ENCODE assay signal across 27 cellular contexts in the genomic region with DNA sequence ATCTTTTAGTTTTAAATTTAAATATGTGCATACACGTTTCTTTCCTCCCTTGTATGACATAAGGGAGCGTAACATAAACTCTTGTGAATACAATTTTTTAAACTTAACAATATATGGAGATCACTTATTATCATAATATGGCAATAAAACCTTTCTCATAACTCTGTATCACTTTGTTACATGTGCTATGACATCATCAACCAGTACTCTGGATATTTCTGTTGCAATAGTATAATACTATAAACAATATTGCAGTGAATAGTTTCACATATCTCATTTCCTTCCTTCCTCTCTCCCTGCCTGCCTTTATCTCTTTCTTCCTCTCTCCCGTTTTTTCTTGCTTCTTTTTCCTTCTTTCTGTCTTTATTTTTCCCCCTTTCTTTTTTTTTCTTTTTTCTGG.
DNase-seq lines count a peak whose midpoint lies in the region; ATAC-seq, FAIRE-seq and TF ChIP-seq lines count a peak whose summit lies in the region.
"Had no signal": no experiment of that assay in that cellular context is flagged by ENCODE, and none has a peak within 500 bp of the region (broad histone marks: within the 10 kb centered on the region; RNA-seq: fewer than 3 reads in every experiment).

No MANE protein-coding gene starts in this region.

- TF ChIP-seq EP300 in HepG2 (IDR thresholded peaks at IDR 0.05; ENCODE audit: low read depth in 2 of 2, low read length in 2 of 2): no peak
- TF ChIP-seq EP300 in HepG2 (CRISPR knock-in tag; IDR thresholded peaks at IDR 0.05; ENCODE audit: borderline replicate concordance): no peak

- TF ChIP-seq POLR2A in HepG2 (IDR thresholded peaks at IDR 0.05; ENCODE audit: insufficient read depth in 1 of 2, low read depth in 2 of 2, low read length in 2 of 2) (no peak), right lobe of liver (IDR thresholded peaks at IDR 0.05) (no peak), gastrocnemius medialis (IDR thresholded peaks at IDR 0.05) (no peak)

- H3K27ac ChIP-seq in HepG2 (ENCODE audit: extremely low read length, insufficient read depth, low read length): no peak overlapping the region
- no peak overlapping the region for H3K27ac ChIP-seq in right lobe of liver
- no peak overlapping the region for H3K27ac ChIP-seq in Karpas-422 (ENCODE audit: low read length)
- H3K27ac ChIP-seq in gastrocnemius medialis: no peak overlapping the region
- H3K27ac ChIP-seq: A549, cardiac muscle cell, left lung, tibial artery had no signal

- H3K79me2 ChIP-seq in HepG2 (ENCODE audit: insufficient read depth, low read length) (no peaks in the 10 kb centered on the region), Karpas-422 (ENCODE audit: low read length) (no peaks in the 10 kb centered on the region)

- no peaks in the 10 kb centered on the region for H4K20me1 ChIP-seq in HepG2 (ENCODE audit: insufficient read depth, low read length)
- H4K20me1 ChIP-seq in Karpas-422 (ENCODE audit: insufficient read depth, low read depth, low read length): no peaks in the 10 kb centered on the region

- H3K27me3 Mint-ChIP-seq in T-helper 17 cell: no peaks in the 10 kb centered on the region
- H3K27me3 Mint-ChIP-seq: B cell, naive B cell, T-cell had no signal

- H3K27me3 ChIP-seq in HepG2 (ENCODE audit: control insufficient read depth in 1 of 2, insufficient read depth in 2 of 2, low read length in 2 of 2) (no peaks in the 10 kb centered on the region), right lobe of liver (no peaks in the 10 kb centered on the region), Karpas-422 (ENCODE audit: low read length) (no peaks in the 10 kb centered on the region), gastrocnemius medialis (no peaks in the 10 kb centered on the region)
- H3K27me3 ChIP-seq: cardiac muscle cell, left lung, tibial artery had no signal

- no peaks in the 10 kb centered on the region for H3K36me3 Mint-ChIP-seq in T-helper 17 cell (ENCODE audit: low read depth)
- H3K36me3 Mint-ChIP-seq: naive B cell, T-cell had no signal

- BruUV-seq in HepG2 (replicated peaks; lab: Mats Ljungman, UMichigan): no TSS peak

- DNase-seq in HepG2 (ENCODE audit: low spot score): no peak
- no peak for DNase-seq in right lobe of liver
- peak; percentile 59 for DNase-seq in amniotic epithelial cell (ENCODE audit: low read depth)
- peak; percentile 41 for DNase-seq in fibroblast of pulmonary artery (ENCODE audit: low read depth)
- no peak for DNase-seq in T-helper 17 cell
- DNase-seq in activated T-cell treated with anti-CD3 and anti-CD28 coated beads for 4 hours: no peak
- no peak for DNase-seq in Karpas-422
- no peak for DNase-seq in gastrocnemius medialis
- DNase-seq: activated CD4-positive, alpha-beta T cell treated with anti-CD3 and anti-CD28 coated beads, Interleukin-2, amount 50 U/mL, for 48 hours; activated naive CD4-positive, alpha-beta T cell treated with anti-CD3 and anti-CD28 coated beads for 36 hours; amniotic stem cell; H7; left lung; naive B cell; NCI-H1048; NCI-H1694 treated with DMSO at 0.1 percent for 48 hours; NCI-H510A; SHP77 treated with DMSO at 0.1 percent for 48 hours; small intestine; stimulated activated CD4-positive, alpha-beta T cell treated with anti-CD3 and anti-CD28 coated beads, Interleukin-1b, Interleukin-23, amount 100 ng/mL, for 48 hours; T-cell; tibial artery had no signal

- TF ChIP-seq CTCF in HepG2 (CRISPR knock-in tag; IDR thresholded peaks at IDR 0.05): no peak
- TF ChIP-seq CTCF in right lobe of liver (IDR thresholded peaks at IDR 0.05): no peak
- no peak for TF ChIP-seq CTCF in fibroblast of pulmonary artery (IDR thresholded peaks at IDR 0.05; ENCODE audit: low read length, missing control alignments)
- no peak for TF ChIP-seq CTCF in gastrocnemius medialis (IDR thresholded peaks at IDR 0.05 in 4 of 5, conservative IDR thresholded peaks at IDR 0.05 in 1 of 5)

- no peak for FAIRE-seq in HepG2 (lab: Jason Lieb, UNC)
- FAIRE-seq: A549, G401.6, small intestine had no signal

- H3K9me2 ChIP-seq in Karpas-422 (replicated peaks; ENCODE audit: insufficient read depth, low read length): no peaks in the 10 kb centered on the region

- no peaks in the 10 kb centered on the region for H3K4me1 Mint-ChIP-seq in T-helper 17 cell
- H3K4me1 Mint-ChIP-seq: B cell, naive B cell, T-cell had no signal

- 43% methylated on average over 3 of the region's 3 CpGs for WGBS in HepG2 (ENCODE audit: low lambda C conversion rate)
- WGBS in right lobe of liver (ENCODE audit: insufficient coverage, low coverage, low lambda C conversion rate, missing lambda C conversion rate): 47% methylated on average over 3 of the region's 3 CpGs

- POLR2A ChIA-PET in HepG2 (lab: Yijun Ruan, JAX): no interaction called here

- intact Hi-C loops in HepG2 (cut with micrococcal nuclease; ENCODE audit: unreplicated experiment) (no loop called here), right lobe of liver (cut with DNase I) (no loop called here), gastrocnemius medialis (cut with DNase I; ENCODE audit: low total_unique reads) (no loop called here)

- H3K4me2 ChIP-seq in HepG2 (ENCODE audit: low read depth, low read length) (no peak overlapping the region), Karpas-422 (ENCODE audit: low read depth, low read length, poor library complexity, severe bottlenecking) (no peak overlapping the region)
- H3K4me2 ChIP-seq: A549 had no signal

- H3K4me3 Mint-ChIP-seq in T-helper 17 cell: no peak overlapping the region
- H3K4me3 Mint-ChIP-seq: activated naive CD4-positive, alpha-beta T cell treated with anti-CD3 and anti-CD28 coated beads for 36 hours; activated T-helper 1 cell treated with anti-CD3 and anti-CD28 coated beads, Interleukin-12 subunit alpha, Interleukin-12 subunit beta, Interleukin-2, Interleukin-4 antibody, amounts not matched to agents 30 ng/mL and 10 ng/mL and 1 ng/mL, durations not matched to agents 14 hours and 24 hours and 36 hours; B cell; naive B cell; T-cell had no signal

- H3K36me3 ChIP-seq in HepG2 (replicated peaks in 1 of 2; ENCODE audit: control insufficient read depth in 1 of 2, insufficient read depth in 2 of 2, low read length in 2 of 2) (no peaks in the 10 kb centered on the region), right lobe of liver (no peaks in the 10 kb centered on the region), Karpas-422 (ENCODE audit: insufficient read depth, low read length) (no peaks in the 10 kb centered on the region), gastrocnemius medialis (no peaks in the 10 kb centered on the region)
- H3K36me3 ChIP-seq: cardiac muscle cell, left lung, tibial artery had no signal

- H3K9me3 ChIP-seq in HepG2 (ENCODE audit: low read length) (peaks cover 46% of the 10 kb centered on the region), right lobe of liver (no peaks in the 10 kb centered on the region), T-helper 17 cell (ENCODE audit: control insufficient read depth, low read length, poor library complexity, severe bottlenecking) (no peaks in the 10 kb centered on the region), Karpas-422 (ENCODE audit: low read length) (peaks cover 64% of the 10 kb centered on the region), gastrocnemius medialis (no peaks in the 10 kb centered on the region)
- H3K9me3 ChIP-seq: A549, tibial artery had no signal

- H3K27ac Mint-ChIP-seq in T-helper 17 cell: no peak overlapping the region
- H3K27ac Mint-ChIP-seq: activated naive CD4-positive, alpha-beta T cell treated with anti-CD3 and anti-CD28 coated beads for 36 hours; activated T-helper 1 cell treated with anti-CD3 and anti-CD28 coated beads, Interleukin-12 subunit alpha, Interleukin-12 subunit beta, Interleukin-2, Interleukin-4 antibody, amounts not matched to agents 30 ng/mL and 10 ng/mL and 1 ng/mL, durations not matched to agents 14 hours and 24 hours and 36 hours; B cell; naive B cell; T-cell had no signal

- no peak overlapping the region for H2AFZ ChIP-seq in HepG2 (ENCODE audit: low read length)
- no peak overlapping the region for H2AFZ ChIP-seq in Karpas-422 (ENCODE audit: low read length)

- H3K9ac ChIP-seq in HepG2 (ENCODE audit: insufficient read depth, low read depth, low read length): no peak overlapping the region
- no peak overlapping the region for H3K9ac ChIP-seq in Karpas-422 (ENCODE audit: low read length)

- no peak overlapping the region for H3K4me3 ChIP-seq in HepG2 (replicated peaks in 1 of 3; ENCODE audit: insufficient read depth in 1 of 3, low read depth in 2 of 3, low read length in 3 of 3)
- no peak overlapping the region for H3K4me3 ChIP-seq in right lobe of liver
- H3K4me3 ChIP-seq in fibroblast of pulmonary artery (replicated peaks; ENCODE audit: low read depth, low read length): no peak overlapping the region
- no peak overlapping the region for H3K4me3 ChIP-seq in Karpas-422 (ENCODE audit: low read length)
- H3K4me3 ChIP-seq in gastrocnemius medialis: no peak overlapping the region
- H3K4me3 ChIP-seq: A549, cardiac muscle cell, left lung, tibial artery had no signal

- in situ Hi-C loops in HepG2 (cut with HindIII; ENCODE audit: extremely low pct_ligation_motif_present, low pct_unique_long_range_greater_than_20kb) (no loop called here), gastrocnemius medialis (cut with MboI; ENCODE audit: low sequenced_read_pairs in 4 of 4) (no loop called here)

- H3K4me1 ChIP-seq in HepG2 (ENCODE audit: insufficient read depth, low read length): peaks cover 15% of the 10 kb centered on the region; the same call in 1 of the 2 replicates
- no peaks in the 10 kb centered on the region for H3K4me1 ChIP-seq in right lobe of liver
- H3K4me1 ChIP-seq in Karpas-422 (ENCODE audit: low read length): no peaks in the 10 kb centered on the region
- peaks cover 0 to 4% of the 10 kb centered on the region in 2 donors for H3K4me1 ChIP-seq in gastrocnemius medialis
- H3K4me1 ChIP-seq: A549, left lung, tibial artery had no signal

- no peak for TF ChIP-seq RAD21 in HepG2 (CRISPR knock-in tag; IDR thresholded peaks at IDR 0.05)

- CTCF ChIA-PET in HepG2 (lab: Yijun Ruan, JAX; ENCODE audit: low intra/inter-chr PET ratio, low total read pairs): no interaction called here

- ATAC-seq in HepG2 (no peak), right lobe of liver (no peak), T-helper 17 cell (no peak), gastrocnemius medialis (no peak)
- ATAC-seq: A549, left lung, T-cell had no signal

TF ChIP-seq in HepG2, 621 proteins besides CTCF, POLR2A, EP300 and RAD21 (continues in another document):
- no peak for TF ChIP-seq TOE1 (CRISPR knock-in tag; IDR thresholded peaks at IDR 0.05)
- TF ChIP-seq JDP2 (CRISPR knock-in tag; IDR thresholded peaks at IDR 0.05; ENCODE audit: borderline replicate concordance): no peak
- peak; percentile 77 for TF ChIP-seq ATF7 (IDR thresholded peaks at IDR 0.05)
- TF ChIP-seq ATF7 (CRISPR knock-in tag; IDR thresholded peaks at IDR 0.05): no peak
- TF ChIP-seq, protein P1, sequence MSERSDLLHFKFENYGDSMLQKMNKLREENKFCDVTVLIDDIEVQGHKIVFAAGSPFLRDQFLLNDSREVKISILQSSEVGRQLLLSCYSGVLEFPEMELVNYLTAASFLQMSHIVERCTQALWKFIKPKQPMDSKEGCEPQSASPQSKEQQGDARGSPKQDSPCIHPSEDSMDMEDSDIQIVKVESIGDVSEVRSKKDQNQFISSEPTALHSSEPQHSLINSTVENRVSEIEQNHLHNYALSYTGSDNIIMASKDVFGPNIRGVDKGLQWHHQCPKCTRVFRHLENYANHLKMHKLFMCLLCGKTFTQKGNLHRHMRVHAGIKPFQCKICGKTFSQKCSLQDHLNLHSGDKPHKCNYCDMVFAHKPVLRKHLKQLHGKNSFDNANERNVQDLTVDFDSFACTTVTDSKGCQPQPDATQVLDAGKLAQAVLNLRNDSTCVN (CRISPR knock-in tag; IDR thresholded peaks at IDR 0.05; ENCODE audit: borderline replicate concordance): no peak

Comparison
In these comparisons a context has a peak if more than half of its experiments do, and no peak if none do; other contexts are left out.
1. DNase-seq: peak in amniotic epithelial cell (single experiment) and fibroblast of pulmonary artery (single experiment); none in HepG2 (single experiment), right lobe of liver (0 of 3), T-helper 17 cell (0 of 3), activated T-cell treated with anti-CD3 and anti-CD28 coated beads for 4 hours (single experiment), Karpas-422 (single experiment) and gastrocnemius medialis (0 of 2).